ENCODE assay signal across 9 cellular contexts in genomic region chr21:42845296-42845965, GRCh38. TPM values are rescaled to one million over a fixed set of nuclear protein-coding genes. Genes with fewer than 3 reads are reported as not detected.
DNase-seq lines count a peak whose midpoint lies in the region; ATAC-seq, FAIRE-seq and TF ChIP-seq lines count a peak whose summit lies in the region.
"Had no signal": no experiment of that assay in that cellular context is flagged by ENCODE, and none has a peak within 500 bp of the region (broad histone marks: within the 10 kb centered on the region; RNA-seq: fewer than 3 reads in every experiment).

No MANE protein-coding gene starts in this region.

- no peak overlapping the region for H3K27ac ChIP-seq in astrocyte (ENCODE audit: low read depth, low read length)
- H3K27ac ChIP-seq in right cardiac atrium (ENCODE audit: low read length), result no peak overlapping the region
- peak overlapping the region in 3 of 4 donors; percentile 55 to 74 (median 63) for H3K27ac ChIP-seq in sigmoid colon

- TF ChIP-seq EP300 in sigmoid colon (IDR thresholded peaks at IDR 0.05), result no peak

- intact Hi-C loops in right cardiac atrium (cut with DNase I), result no loop called here
- intact Hi-C loops in sigmoid colon (cut with DNase I), result no loop called here

- H3K4me3 ChIP-seq in astrocyte (ENCODE audit: insufficient read depth, low read depth, low read length) (no peak overlapping the region), right cardiac atrium (ENCODE audit: low read length) (no peak overlapping the region), sigmoid colon (no peak overlapping the region)

- H3K4me1 Mint-ChIP-seq in IgD-negative memory B cell (no peaks in the 10 kb centered on the region), astrocyte (ENCODE audit: low read depth, unreplicated experiment) (no peaks in the 10 kb centered on the region)

- H3K4me3 Mint-ChIP-seq in IgD-negative memory B cell (no peak overlapping the region), astrocyte (ENCODE audit: unreplicated experiment) (no peak overlapping the region)

- H3K9me3 Mint-ChIP-seq in IgD-negative memory B cell (peaks cover 0 to 5% (median 0%) of the 10 kb centered on the region in 3 donors), astrocyte (ENCODE audit: unreplicated experiment) (peaks cover 2% of the 10 kb centered on the region)

- H3K27me3 Mint-ChIP-seq in IgD-negative memory B cell (no peaks in the 10 kb centered on the region), astrocyte (ENCODE audit: low read depth, unreplicated experiment) (no peaks in the 10 kb centered on the region)

- peak overlapping the region in 2 of 3 donors; percentile 53 to 82 for H3K27ac Mint-ChIP-seq in IgD-negative memory B cell
- H3K27ac Mint-ChIP-seq in astrocyte (ENCODE audit: unreplicated experiment), result no peak overlapping the region

- 85% methylated on average over 21 of the region's 21 CpGs for WGBS in right cardiac atrium
- 91 to 92% methylated on average over 21 of the region's 21 CpGs for WGBS in sigmoid colon, 2 donors

- no peak for TF ChIP-seq CTCF in astrocyte (IDR thresholded peaks at IDR 0.05; ENCODE audit: insufficient read depth, low read depth, low read length)
- TF ChIP-seq CTCF in sigmoid colon (IDR thresholded peaks at IDR 0.05), result no peak

- H2AFZ ChIP-seq in astrocyte (ENCODE audit: low read depth, low read length), result no peak overlapping the region

- peaks cover 80% of the 10 kb centered on the region for H4K20me1 ChIP-seq in astrocyte (ENCODE audit: insufficient read depth, low read length)

- no peaks in the 10 kb centered on the region for H3K9me3 ChIP-seq in astrocyte (ENCODE audit: insufficient read depth, low read depth, low read length)
- no peaks in the 10 kb centered on the region for H3K9me3 ChIP-seq in right cardiac atrium (ENCODE audit: control insufficient read depth, low read length)
- H3K9me3 ChIP-seq in sigmoid colon, result no peaks in the 10 kb centered on the region

- FAIRE-seq in astrocyte (lab: Jason Lieb, UNC), result no peak

- H3K27me3 ChIP-seq in astrocyte (ENCODE audit: insufficient read depth, low read length) (no peaks in the 10 kb centered on the region), right cardiac atrium (ENCODE audit: control insufficient read depth, insufficient read depth) (no peaks in the 10 kb centered on the region), sigmoid colon (no peaks in the 10 kb centered on the region)

- H3K9ac ChIP-seq in astrocyte (ENCODE audit: low read length), result peak overlapping the region; percentile 5

- ATAC-seq in right cardiac atrium, result peak; percentile 40 to 48

- peak overlapping the region; percentile 32 for H3K4me2 ChIP-seq in astrocyte (ENCODE audit: low read length)

- peaks cover 62% of the 10 kb centered on the region for H3K79me2 ChIP-seq in astrocyte (ENCODE audit: insufficient read depth, low read length)

- no peak for TF ChIP-seq POLR2A in sigmoid colon (IDR thresholded peaks at IDR 0.05)

- H3K36me3 ChIP-seq in astrocyte (ENCODE audit: insufficient read depth, low read length) (peaks cover 21% of the 10 kb centered on the region), sigmoid colon (peaks cover 5 to 71% (median 21%) of the 10 kb centered on the region in 4 donors)

- DNase-seq in astrocyte (ENCODE audit: low read depth) (peak; percentile 10), right cardiac atrium (peak in 2 of 3 donors; percentile 54 to 62), sigmoid colon (peak; percentile 75), SW 1271 (lab: John Stamatoyannopoulos, UW) (no peak), NCI-H510A (lab: John Stamatoyannopoulos, UW) (no peak), NCI-H446 (lab: John Stamatoyannopoulos, UW) (no peak)
- no peak for DNase-seq in activated CD4-positive, alpha-beta T cell treated with anti-CD3 and anti-CD28 coated beads for 1 hour
- DNase-seq: NCI-H774 had no signal

- H3K36me3 Mint-ChIP-seq in IgD-negative memory B cell, result peaks cover 1% of the 10 kb centered on the region
- peaks cover 20% of the 10 kb centered on the region for H3K36me3 Mint-ChIP-seq in astrocyte (ENCODE audit: low read depth, unreplicated experiment)

- H3K4me1 ChIP-seq in astrocyte (ENCODE audit: insufficient read depth, low read length), result peaks cover 5% of the 10 kb centered on the region
- no peaks in the 10 kb centered on the region for H3K4me1 ChIP-seq in right cardiac atrium (ENCODE audit: control insufficient read depth, insufficient read depth, low read length)
- H3K4me1 ChIP-seq in sigmoid colon, result peaks cover 0 to 17% (median 0%) of the 10 kb centered on the region in 4 donors

RNA-seq across cellular contexts. Expression of gene WDR4, which starts 33.9 kb away (rescaled TPM):
- polyA plus RNA-seq in IgD-negative memory B cell, result 13.9 TPM
- 20.5 and 20.8 TPM in 2 replicates for total RNA-seq in astrocyte
- total RNA-seq in right cardiac atrium, result 1 to 10 TPM; 4.3 to 7.7 (median 5.3) TPM
- 3.7 TPM for polyA plus RNA-seq in right cardiac atrium
- total RNA-seq in sigmoid colon, result 10 to 100 TPM in 1 of 4 donors, 1 to 10 TPM in 3; 2.8 to 18.3 (median 4.7) TPM
- 10 to 100 TPM in 1 of 3 donors, 1 to 10 TPM in 2; 3.7 to 23.5 (median 4.2) TPM for polyA plus RNA-seq in sigmoid colon

RNA-seq across cellular contexts. Expression of gene NDUFV3, which starts 47.7 kb away (rescaled TPM):
- polyA plus RNA-seq in IgD-negative memory B cell (17.4 TPM), right cardiac atrium (45.4 TPM), sigmoid colon (10 to 100 TPM; 15.0 to 22.6 (median 15.7) TPM)
- total RNA-seq in astrocyte (42.5 and 45.7 TPM in 2 replicates), right cardiac atrium (10 to 100 TPM; 48.0 to 52.2 (median 50.7) TPM), sigmoid colon (10 to 100 TPM; 53.5 to 67.6 (median 60.7) TPM)

Comparison
In these comparisons a context has a peak if more than half of its experiments do, and no peak if none do; other contexts are left out.
1. DNase-seq: peak in astrocyte (single experiment), right cardiac atrium (2 of 3) and sigmoid colon (single experiment); none in SW 1271 (0 of 2), NCI-H510A (single experiment), activated CD4-positive, alpha-beta T cell treated with anti-CD3 and anti-CD28 coated beads for 1 hour (single experiment) and NCI-H446 (0 of 2).
2. H3K27ac ChIP-seq: peak in sigmoid colon (3 of 4); none in astrocyte (single experiment) and right cardiac atrium (single experiment).